In genomic region chr14:53964249-53964648, GRCh38 we compare ENCODE assay signal across 18 cellular contexts. TPM values are rescaled to one million over a fixed set of nuclear protein-coding genes. Genes with fewer than 3 reads are reported as not detected.
DNase-seq lines count a peak whose midpoint lies in the region; ATAC-seq, FAIRE-seq and TF ChIP-seq lines count a peak whose summit lies in the region.
"Had no signal": no experiment of that assay in that cellular context is flagged by ENCODE, and none has a peak within 500 bp of the region (broad histone marks: within the 10 kb centered on the region; RNA-seq: fewer than 3 reads in every experiment).

No MANE protein-coding gene starts in this region.

- H3K4me1 ChIP-seq in HCT116 (ENCODE audit: control insufficient read depth in 1 of 2, insufficient read depth in 2 of 2, low read length in 2 of 2): peaks cover 13 to 14% of the 10 kb centered on the region in 2 experiments; a peak in 3 of 4 replicates
- H3K4me1 ChIP-seq in astrocyte (ENCODE audit: insufficient read depth, low read length): peaks cover 15% of the 10 kb centered on the region
- peaks cover 0 to 11% (median 0%) of the 10 kb centered on the region in 4 donors for H3K4me1 ChIP-seq in Peyer's patch

- H3K27ac Mint-ChIP-seq in astrocyte (ENCODE audit: unreplicated experiment): no peak overlapping the region
- H3K27ac Mint-ChIP-seq: activated CD4-positive, alpha-beta memory T cell treated with anti-CD3 and anti-CD28 coated beads, Interleukin-2, amount 10 ng/mL, durations not matched to agents 7 days and 5 days; activated naive CD4-positive, alpha-beta T cell treated with anti-CD3 and anti-CD28 coated beads, Interleukin-2, amount 50 U/mL, for 72 hours; stimulated activated effector memory CD8-positive, alpha-beta T cell treated with anti-CD3 and anti-CD28 coated beads, Interleukin-12 subunit alpha, Interleukin-12 subunit beta, amount 100 ng/mL, for 72 hours; T-helper 1 cell treated with Interleukin-12 subunit alpha and Interleukin-12 subunit beta and Interleukin-4 antibody, amounts not matched to agents 30 μg/mL and 1 μg/mL, for 36 hours had no signal

- H4K20me1 ChIP-seq in HCT116 (ENCODE audit: insufficient read depth): no peaks in the 10 kb centered on the region
- no peaks in the 10 kb centered on the region for H4K20me1 ChIP-seq in astrocyte (ENCODE audit: insufficient read depth, low read length)

- no peaks in the 10 kb centered on the region for H3K36me3 Mint-ChIP-seq in astrocyte (ENCODE audit: low read depth, unreplicated experiment)
- H3K36me3 Mint-ChIP-seq: stimulated activated effector memory CD8-positive, alpha-beta T cell treated with anti-CD3 and anti-CD28 coated beads, Interleukin-12 subunit alpha, Interleukin-12 subunit beta, amount 100 ng/mL, for 72 hours had no signal

- H3K27ac ChIP-seq in HCT116 (ENCODE audit: low read depth, low read length) (no peak overlapping the region), astrocyte (ENCODE audit: low read depth, low read length) (no peak overlapping the region), Peyer's patch (no peak overlapping the region)
- H3K27ac ChIP-seq: GM23248, WERI-Rb-1 had no signal

- peak overlapping the region; percentile 69 for H2AFZ ChIP-seq in HCT116 (ENCODE audit: low read depth, low read length, poor library complexity, severe bottlenecking)
- H2AFZ ChIP-seq in astrocyte (ENCODE audit: low read depth, low read length): peak overlapping the region; percentile 84
- H2AFZ ChIP-seq: GM23248 had no signal

- H3K9ac ChIP-seq in HCT116 (ENCODE audit: low read length) (no peak overlapping the region), astrocyte (ENCODE audit: low read length) (no peak overlapping the region)
- H3K9ac ChIP-seq: GM23248 had no signal

- no peak for TF ChIP-seq CTCF in HCT116 (IDR thresholded peaks at IDR 0.05 in 2 of 3, conservative IDR thresholded peaks at IDR 0.05 in 1 of 3; ENCODE audit: borderline replicate concordance in 1 of 3, insufficient read depth in 1 of 3, low read depth in 2 of 3, low read length in 2 of 3)
- no peak for TF ChIP-seq CTCF in astrocyte (IDR thresholded peaks at IDR 0.05; ENCODE audit: insufficient read depth, low read depth, low read length)
- TF ChIP-seq CTCF in GM10248 (IDR thresholded peaks at IDR 0.05; ENCODE audit: control extremely low read depth, extremely low read depth, low read depth, missing control alignments): no peak
- TF ChIP-seq CTCF in Peyer's patch (IDR thresholded peaks at IDR 0.05): no peak

- POLR2A ChIA-PET in HCT116 (lab: Charles Lee): no interaction called here
- POLR2A ChIA-PET in GM10248 (lab: Yijun Ruan, JAX): no interaction called here

- H3K4me3 Mint-ChIP-seq in astrocyte (ENCODE audit: unreplicated experiment): peak overlapping the region; percentile 45
- H3K4me3 Mint-ChIP-seq: activated CD4-positive, alpha-beta memory T cell treated with anti-CD3 and anti-CD28 coated beads, Interleukin-2, amount 10 ng/mL, durations not matched to agents 7 days and 5 days; activated T-cell treated with anti-CD3 and anti-CD28 coated beads, Interleukin-2, amount 50 U/mL, for 4 hours; stimulated activated effector memory CD8-positive, alpha-beta T cell treated with anti-CD3 and anti-CD28 coated beads, Interleukin-12 subunit alpha, Interleukin-12 subunit beta, amount 100 ng/mL, for 72 hours; T-helper 1 cell treated with Interleukin-12 subunit alpha and Interleukin-12 subunit beta and Interleukin-4 antibody, amounts not matched to agents 30 μg/mL and 1 μg/mL, for 36 hours had no signal

- peaks cover 10% of the 10 kb centered on the region for H3K4me1 Mint-ChIP-seq in astrocyte (ENCODE audit: low read depth, unreplicated experiment)
- H3K4me1 Mint-ChIP-seq: stimulated activated effector memory CD8-positive, alpha-beta T cell treated with anti-CD3 and anti-CD28 coated beads, Interleukin-12 subunit alpha, Interleukin-12 subunit beta, amount 100 ng/mL, for 72 hours had no signal

- H3K27me3 ChIP-seq in HCT116 (ENCODE audit: insufficient read depth, low read length) (no peaks in the 10 kb centered on the region), astrocyte (ENCODE audit: insufficient read depth, low read length) (peaks cover 24% of the 10 kb centered on the region), Peyer's patch (no peaks in the 10 kb centered on the region)

- RAD21 ChIA-PET in HCT116 (lab: Charles Lee; ENCODE audit: low non-redundant PET in 1 of 2, low total read pairs in 2 of 2, uncharacterized antibody in 2 of 2, unreplicated experiment in 2 of 2): no interaction called here

- ATAC-seq in HCT116 (no peak; the same call in 1 of the 2 replicates), GM18520 (IDR thresholded peaks at IDR 0.05; ENCODE audit: unreplicated experiment) (no peak), GM21423 (IDR thresholded peaks at IDR 0.05; ENCODE audit: unreplicated experiment) (no peak)
- ATAC-seq: activated naive CD4-positive, alpha-beta T cell treated with anti-CD3 and anti-CD28 coated beads, Interleukin-2, amount 50 U/mL, for 72 hours; stimulated activated effector memory CD8-positive, alpha-beta T cell treated with anti-CD3 and anti-CD28 coated beads, Interleukin-12 subunit alpha, Interleukin-12 subunit beta, amount 100 ng/mL, for 72 hours had no signal

- H3K4me2 ChIP-seq in HCT116 (ENCODE audit: low read length): peak overlapping the region; percentile 65
- peak overlapping the region; percentile 89 for H3K4me2 ChIP-seq in astrocyte (ENCODE audit: low read length)

- FAIRE-seq in astrocyte (lab: Jason Lieb, UNC): no peak

- peaks cover 42% of the 10 kb centered on the region for H3K27me3 Mint-ChIP-seq in astrocyte (ENCODE audit: low read depth, unreplicated experiment)

- intact Hi-C loops in HCT116 (cut with micrococcal nuclease): no loop called here

- no peak for DNase-seq in HCT116 (ENCODE audit: low read depth, low spot score)
- peak; percentile 67 for DNase-seq in astrocyte (ENCODE audit: low read depth)
- DNase-seq in islet precursor cell: peak; percentile 69
- peak; percentile 65 for DNase-seq in renal cortical epithelial cell (ENCODE audit: low read depth)
- no peak for DNase-seq in GM10248 (ENCODE audit: extremely low spot score)
- DNase-seq in Peyer's patch: no peak
- DNase-seq: activated CD4-positive, alpha-beta memory T cell treated with anti-CD3 and anti-CD28 coated beads, Interleukin-2, amount 10 ng/mL, durations not matched to agents 7 days and 5 days; activated T-cell treated with anti-CD3 and anti-CD28 coated beads, Interleukin-2, amount 50 U/mL, for 4 hours; effector CD8-positive, alpha-beta T cell; GM23248; NCI-H1436; SHP77; WERI-Rb-1 had no signal

- no peak for TF ChIP-seq POLR2A in HCT116 (IDR thresholded peaks at IDR 0.05; ENCODE audit: borderline replicate concordance, extremely low read depth, insufficient read depth, insufficient read length)
- TF ChIP-seq POLR2A in Peyer's patch (IDR thresholded peaks at IDR 0.05): no peak

- peaks cover 3% of the 10 kb centered on the region for H3K9me3 Mint-ChIP-seq in astrocyte (ENCODE audit: unreplicated experiment)
- H3K9me3 Mint-ChIP-seq: activated CD4-positive, alpha-beta memory T cell treated with anti-CD3 and anti-CD28 coated beads, Interleukin-2, amount 10 ng/mL, durations not matched to agents 7 days and 5 days; activated naive CD4-positive, alpha-beta T cell treated with anti-CD3 and anti-CD28 coated beads, Interleukin-2, amount 50 U/mL, for 72 hours; activated T-cell treated with anti-CD3 and anti-CD28 coated beads, Interleukin-2, amount 50 U/mL, for 4 hours; T-helper 1 cell treated with Interleukin-12 subunit alpha and Interleukin-12 subunit beta and Interleukin-4 antibody, amounts not matched to agents 30 μg/mL and 1 μg/mL, for 36 hours had no signal

- no TSS peak for BruUV-seq in HCT116 (replicated peaks; lab: Mats Ljungman, UMichigan)

- H3K9me2 ChIP-seq in HCT116 (ENCODE audit: insufficient read depth): no peaks in the 10 kb centered on the region

- TF ChIP-seq RAD21 in HCT116 (IDR thresholded peaks at IDR 0.05; ENCODE audit: low read depth): no peak

- H3K4me3 ChIP-seq in HCT116 (replicated peaks in 1 of 2; ENCODE audit: low read depth in 1 of 2, low read length in 2 of 2): peak overlapping the region in 1 of 2 experiments; percentile 32; a peak in 1 of 4 replicates
- H3K4me3 ChIP-seq in astrocyte (ENCODE audit: insufficient read depth, low read depth, low read length): peak overlapping the region; percentile 46
- no peak overlapping the region for H3K4me3 ChIP-seq in Peyer's patch
- H3K4me3 ChIP-seq: GM23248 had no signal

- H3K9me3 ChIP-seq in HCT116 (ENCODE audit: control insufficient read depth in 1 of 2, insufficient read depth in 1 of 2, low read depth in 1 of 2, low read length in 2 of 2) (no peaks in the 10 kb centered on the region), astrocyte (ENCODE audit: insufficient read depth, low read depth, low read length) (no peaks in the 10 kb centered on the region), Peyer's patch (no peaks in the 10 kb centered on the region)

- no peaks in the 10 kb centered on the region for H3K36me3 ChIP-seq in HCT116 (ENCODE audit: control insufficient read depth in 1 of 2, insufficient read depth in 2 of 2, low read length in 2 of 2)
- no peaks in the 10 kb centered on the region for H3K36me3 ChIP-seq in astrocyte (ENCODE audit: insufficient read depth, low read length)
- H3K36me3 ChIP-seq in Peyer's patch: no peaks in the 10 kb centered on the region
- H3K36me3 ChIP-seq: WERI-Rb-1 had no signal

- CTCF ChIA-PET in HCT116 (lab: Charles Lee): no interaction called here
- CTCF ChIA-PET in GM10248 (lab: Yijun Ruan, JAX): interaction anchor here (1.1 kb wide), 1 partner anchor 345 kb away, joined by 3 read pairs; no protein-coding TSS in a partner anchor

- H3K79me2 ChIP-seq in HCT116 (ENCODE audit: insufficient read depth, low read length): no peaks in the 10 kb centered on the region
- H3K79me2 ChIP-seq in astrocyte (ENCODE audit: insufficient read depth, low read length): no peaks in the 10 kb centered on the region

TF ChIP-seq in HCT116, 20 proteins besides CTCF, POLR2A, EP300 and RAD21:
- TF ChIP-seq EZH2 (IDR thresholded peaks at IDR 0.05) (no peak), ZNF274 (IDR thresholded peaks at IDR 0.05; ENCODE audit: low read depth, low read length) (no peak), FOSL1 (IDR thresholded peaks at IDR 0.05; ENCODE audit: low read depth) (no peak), SP1 (IDR thresholded peaks at IDR 0.05; ENCODE audit: low read depth) (no peak), SIN3A (IDR thresholded peaks at IDR 0.05; ENCODE audit: low read depth) (no peak)
- TF ChIP-seq, protein P1, sequence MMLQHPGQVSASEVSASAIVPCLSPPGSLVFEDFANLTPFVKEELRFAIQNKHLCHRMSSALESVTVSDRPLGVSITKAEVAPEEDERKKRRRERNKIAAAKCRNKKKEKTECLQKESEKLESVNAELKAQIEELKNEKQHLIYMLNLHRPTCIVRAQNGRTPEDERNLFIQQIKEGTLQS (IDR thresholded peaks at IDR 0.05): no peak
TF ChIP-seq in HCT116: peak in this region for 0.

RNA-seq across cellular contexts. Expression of gene BMP4, which starts 7.6 kb away (rescaled TPM):
- total RNA-seq in HCT116 (2021; ENCODE audit: unreplicated experiment) (145 TPM), astrocyte (19.9 and 27.2 TPM in 2 replicates), renal cortical epithelial cell (1.2 and 4.0 TPM in 2 replicates), Peyer's patch (10 to 100 TPM; 12.1 to 53.6 (median 20.2) TPM)
- polyA plus RNA-seq in HCT116 (2012): 45.0 and 47.6 TPM in 2 replicates
- total RNA-seq: activated naive CD4-positive, alpha-beta T cell treated with anti-CD3 and anti-CD28 coated beads, Interleukin-2, amount 50 U/mL, for 72 hours; GM23248 had no signal
- polyA plus RNA-seq: GM23248 had no signal

Comparison
In these comparisons a context has a peak if more than half of its experiments do, and no peak if none do; other contexts are left out.
1. DNase-seq: peak in astrocyte (single experiment), islet precursor cell (single experiment) and renal cortical epithelial cell (single experiment); none in HCT116 (single experiment), GM10248 (single experiment) and Peyer's patch (0 of 3).